Comparison of ENCODE assay signal across 8 cellular contexts in genomic region chr6:136250686-136251008, GRCh38. TPM values are rescaled to one million over a fixed set of nuclear protein-coding genes. Genes with fewer than 3 reads are reported as not detected.
DNase-seq lines count a peak whose midpoint lies in the region; ATAC-seq, FAIRE-seq and TF ChIP-seq lines count a peak whose summit lies in the region.

No MANE protein-coding gene starts in this region.

- TF ChIP-seq RAD21 in HepG2 (CRISPR knock-in tag; IDR thresholded peaks at IDR 0.05) = no peak

- CTCF ChIA-PET in HepG2 (lab: Yijun Ruan, JAX; ENCODE audit: low intra/inter-chr PET ratio, low total read pairs) = no interaction called here

- H3K27ac ChIP-seq in HepG2 (ENCODE audit: extremely low read length, insufficient read depth, low read length) = peak overlapping the region; percentile 57
- H3K27ac ChIP-seq in transverse colon = peak overlapping the region; percentile 49 to 77 (median 62)

- no peak for ATAC-seq in stimulated activated naive CD8-positive, alpha-beta T cell treated with anti-CD3 and anti-CD28 coated beads, Interleukin-15, Interleukin-2, amounts not matched to agents 100 U/mL and 50 U/mL, for 24 hours
- peak; percentile 10 for ATAC-seq in HG03354 (IDR thresholded peaks at IDR 0.05; ENCODE audit: poor library complexity, severe bottlenecking, unreplicated experiment)
- peak; percentile 29 for ATAC-seq in HepG2
- no peak for ATAC-seq in HG03439 (IDR thresholded peaks at IDR 0.05; ENCODE audit: unreplicated experiment)

- no peaks in the 10 kb centered on the region for H3K9me3 Mint-ChIP-seq in stimulated activated naive CD8-positive, alpha-beta T cell treated with anti-CD3 and anti-CD28 coated beads, Interleukin-15, Interleukin-2, amounts not matched to agents 100 ng/mL and 50 ng/mL, for 24 hours

- no peaks in the 10 kb centered on the region for H4K20me1 ChIP-seq in HepG2 (ENCODE audit: insufficient read depth, low read length)

- H3K4me1 ChIP-seq in adipocyte (ENCODE audit: control insufficient read depth, insufficient read depth, low read length) = peaks cover 2% of the 10 kb centered on the region
- peaks cover 19% of the 10 kb centered on the region for H3K4me1 ChIP-seq in HepG2 (ENCODE audit: insufficient read depth, low read length)
- H3K4me1 ChIP-seq in transverse colon = peaks cover 11 to 22% (median 14%) of the 10 kb centered on the region in 4 donors

- intact Hi-C loops in HepG2 (cut with micrococcal nuclease; ENCODE audit: unreplicated experiment) = loop anchor here (1.0 to 2.0 kb wide), 2 partner anchors 40 to 66 kb away; no protein-coding TSS in a partner anchor
- intact Hi-C loops in transverse colon (cut with DNase I; ENCODE audit: low total_unique reads) = no loop called here

- no peak for DNase-seq in stimulated activated naive CD8-positive, alpha-beta T cell treated with anti-CD3 and anti-CD28 coated beads, Interleukin-15, Interleukin-2, amounts not matched to agents 100 U/mL and 50 U/mL, for 24 hours
- no peak for DNase-seq in adipocyte (ENCODE audit: low read depth)
- DNase-seq in HepG2 (ENCODE audit: low spot score) = no peak
- DNase-seq in transverse colon = no peak
- DNase-seq in DMS153 (lab: John Stamatoyannopoulos, UW) = no peak

- BruUV-seq in HepG2 (replicated peaks; lab: Mats Ljungman, UMichigan) = TSS peak; percentile 76

- POLR2A ChIA-PET in HepG2 (lab: Yijun Ruan, JAX) = interaction anchor here (0.8 to 4.8 kb wide), 7 partner anchors 9 to 39 kb away, joined by 3 to 85 read pairs (median 7); partner anchors contain the start of gene BCLAF1

- H3K4me3 Mint-ChIP-seq in stimulated activated naive CD8-positive, alpha-beta T cell treated with anti-CD3 and anti-CD28 coated beads, Interleukin-15, Interleukin-2, amounts not matched to agents 100 ng/mL and 50 ng/mL, for 24 hours = peak overlapping the region; percentile 97

- H3K27me3 ChIP-seq in adipocyte (replicated peaks; ENCODE audit: control insufficient read depth, insufficient read depth, low read length) (no peaks in the 10 kb centered on the region), HepG2 (ENCODE audit: control insufficient read depth in 1 of 2, insufficient read depth in 2 of 2, low read length in 2 of 2) (no peaks in the 10 kb centered on the region; a peak in 1 of 5 replicates), transverse colon (no peaks in the 10 kb centered on the region)

- H3K4me3 ChIP-seq in adipocyte (ENCODE audit: low read length) = peak overlapping the region; percentile 97
- peak overlapping the region; percentile 62 to 96 (median 63) for H3K4me3 ChIP-seq in HepG2 (replicated peaks in 1 of 3; ENCODE audit: insufficient read depth in 1 of 3, low read depth in 2 of 3, low read length in 3 of 3)
- H3K4me3 ChIP-seq in transverse colon = peak overlapping the region; percentile 51 to 65 (median 60)

- H3K36me3 ChIP-seq in adipocyte (ENCODE audit: control insufficient read depth, insufficient read depth, low read length, severe bottlenecking) (peaks cover 6% of the 10 kb centered on the region), HepG2 (replicated peaks in 1 of 2; ENCODE audit: control insufficient read depth in 1 of 2, insufficient read depth in 2 of 2, low read length in 2 of 2) (no peaks in the 10 kb centered on the region), transverse colon (no peaks in the 10 kb centered on the region)

- peak overlapping the region; percentile 10 for H2AFZ ChIP-seq in HepG2 (ENCODE audit: low read length)

- TF ChIP-seq CTCF in HepG2 (CRISPR knock-in tag; IDR thresholded peaks at IDR 0.05) (no peak), transverse colon (IDR thresholded peaks at IDR 0.05) (peak in 1 of 5 experiments; percentile 12)

- TF ChIP-seq EP300 in HepG2 (IDR thresholded peaks at IDR 0.05; ENCODE audit: low read depth in 2 of 2, low read length in 2 of 2) = no peak
- no peak for TF ChIP-seq EP300 in HepG2 (CRISPR knock-in tag; IDR thresholded peaks at IDR 0.05; ENCODE audit: borderline replicate concordance)
- TF ChIP-seq EP300 in transverse colon (IDR thresholded peaks at IDR 0.05; ENCODE audit: low read depth) = no peak

- peak overlapping the region; percentile 91 for H3K27ac Mint-ChIP-seq in stimulated activated naive CD8-positive, alpha-beta T cell treated with anti-CD3 and anti-CD28 coated beads, Interleukin-15, Interleukin-2, amounts not matched to agents 100 ng/mL and 50 ng/mL, for 24 hours

- peak overlapping the region; percentile 86 for H3K9ac ChIP-seq in adipocyte (ENCODE audit: low read length)
- H3K9ac ChIP-seq in HepG2 (ENCODE audit: insufficient read depth, low read depth, low read length) = peak overlapping the region; percentile 72

- peak overlapping the region; percentile 86 for H3K4me2 ChIP-seq in HepG2 (ENCODE audit: low read depth, low read length)

- no peaks in the 10 kb centered on the region for H3K27me3 Mint-ChIP-seq in stimulated activated naive CD8-positive, alpha-beta T cell treated with anti-CD3 and anti-CD28 coated beads, Interleukin-15, Interleukin-2, amounts not matched to agents 100 ng/mL and 50 ng/mL, for 24 hours

- in situ Hi-C loops in HepG2 (cut with HindIII; ENCODE audit: extremely low pct_ligation_motif_present, low pct_unique_long_range_greater_than_20kb) (loop anchor here (5.0 kb wide), 1 partner anchor 37 kb away; the partner anchor contains the start of gene BCLAF1), transverse colon (cut with MboI; ENCODE audit: low pct_ligation_motif_present in 1 of 4, low pct_unique_long_range_greater_than_20kb in 1 of 4, low sequenced_read_pairs in 3 of 4) (no loop called here)

- H3K4me1 Mint-ChIP-seq in stimulated activated naive CD8-positive, alpha-beta T cell treated with anti-CD3 and anti-CD28 coated beads, Interleukin-15, Interleukin-2, amounts not matched to agents 100 ng/mL and 50 ng/mL, for 24 hours (ENCODE audit: low read depth) = peaks cover 43% of the 10 kb centered on the region

- peaks cover 4% of the 10 kb centered on the region for H3K79me2 ChIP-seq in HepG2 (ENCODE audit: insufficient read depth, low read length)

- FAIRE-seq in HepG2 (lab: Jason Lieb, UNC) = no peak

- peaks cover 46% of the 10 kb centered on the region for H3K36me3 Mint-ChIP-seq in stimulated activated naive CD8-positive, alpha-beta T cell treated with anti-CD3 and anti-CD28 coated beads, Interleukin-15, Interleukin-2, amounts not matched to agents 100 ng/mL and 50 ng/mL, for 24 hours (ENCODE audit: low read depth)

- no peaks in the 10 kb centered on the region for H3K9me3 ChIP-seq in adipocyte (ENCODE audit: control insufficient read depth, low read length)
- no peaks in the 10 kb centered on the region for H3K9me3 ChIP-seq in HepG2 (ENCODE audit: low read length)
- H3K9me3 ChIP-seq in transverse colon = no peaks in the 10 kb centered on the region

- 2% methylated on average over 8 of the region's 8 CpGs for WGBS in HepG2 (ENCODE audit: low lambda C conversion rate)
- 5% methylated on average over 8 of the region's 8 CpGs; no CpG with 5 or more reads in 1 of the 2 donors for WGBS in transverse colon (ENCODE audit: low coverage in 1 of 2), 2 donors

- TF ChIP-seq POLR2A in HepG2 (IDR thresholded peaks at IDR 0.05; ENCODE audit: insufficient read depth in 1 of 2, low read depth in 2 of 2, low read length in 2 of 2) (no peak), transverse colon (IDR thresholded peaks at IDR 0.05) (no peak)

RNA-seq across cellular contexts. Expression of gene MTFR2, which starts 0.5 kb away (rescaled TPM):
- 10.7 and 12.5 TPM in 2 replicates for total RNA-seq in HepG2 (2016; rRNA removed; fragmentation: Illumina TruSeq; extraction: Trizol)
- total RNA-seq in HepG2 (2016; cell fraction: cytosol; rRNA removed; fragmentation: Illumina TruSeq; extraction: Trizol; ENCODE audit: low read depth) = 4.1 TPM in 2 replicates
- total RNA-seq in HepG2 (2016; cell fraction: insoluble cytoplasmic fraction; rRNA removed; fragmentation: Illumina TruSeq; extraction: Trizol) = 9.5 and 12.3 TPM in 2 replicates
- total RNA-seq in HepG2 (2016; cell fraction: membrane; rRNA removed; fragmentation: Illumina TruSeq; extraction: Trizol) = 6.1 and 7.8 TPM in 2 replicates
- total RNA-seq in HepG2 (2016; cell fraction: nucleus; rRNA removed; fragmentation: Illumina TruSeq; extraction: Trizol) = 10.1 and 10.9 TPM in 2 replicates
- polyA plus RNA-seq in HepG2 (2011; rRNA removed) = 5.1 and 6.7 TPM in 2 replicates
- 3.7 and 5.7 TPM in 2 replicates for polyA plus RNA-seq in HepG2 (2011; cell fraction: cytosol; rRNA removed)
- 2.8 and 5.0 TPM in 2 replicates for polyA plus RNA-seq in HepG2 (2011; cell fraction: nucleus; rRNA removed)
- 2.0 and 4.5 TPM in 2 replicates for polyA plus RNA-seq in HepG2 (2012)
- 2.5 and 2.9 TPM in 2 replicates for polyA plus RNA-seq in HepG2 (2016; cell fraction: cytosol; fragmentation: Illumina TruSeq; extraction: Trizol; ENCODE audit: low read depth)
- polyA plus RNA-seq in HepG2 (2016; cell fraction: insoluble cytoplasmic fraction; fragmentation: Illumina TruSeq; extraction: Trizol; ENCODE audit: low read depth) = 16.6 and 19.4 TPM in 2 replicates
- polyA plus RNA-seq in HepG2 (2016; cell fraction: membrane; fragmentation: Illumina TruSeq; extraction: Trizol; ENCODE audit: low read depth) = 3.7 and 4.4 TPM in 2 replicates
- polyA plus RNA-seq in HepG2 (2016; cell fraction: nucleus; fragmentation: Illumina TruSeq; extraction: Trizol; ENCODE audit: insufficient read depth, low read depth) = 14.9 and 16.4 TPM in 2 replicates
- 4.5 and 22.8 TPM in 2 replicates for polyA minus RNA-seq in HepG2 (2011; rRNA and poly(A)+ RNA removed; ENCODE audit: low replicate concordance)
- 1.5 and 2.5 TPM in 2 replicates for polyA minus RNA-seq in HepG2 (2011; cell fraction: cytosol; rRNA and poly(A)+ RNA removed)
- polyA minus RNA-seq in HepG2 (2011; cell fraction: nucleus; rRNA and poly(A)+ RNA removed) = 8.3 and 13.4 TPM in 2 replicates
- total RNA-seq in transverse colon = 1 to 10 TPM in 2 of 4 donors, under 1 TPM in 1, not detected in 1; 0.68 to 5.8 (median 1.4) TPM

RNA-seq across cellular contexts. Expression of gene BCLAF1, which starts 39.0 kb away (rescaled TPM):
- total RNA-seq in HepG2 (2016; rRNA removed; fragmentation: Illumina TruSeq; extraction: Trizol) (292 and 439 TPM in 2 replicates), transverse colon (100 to 1,000 TPM in 3 of 4 donors, 10 to 100 TPM in 1; 88.7 to 495 (median 174) TPM)
- total RNA-seq in HepG2 (2016; cell fraction: cytosol; rRNA removed; fragmentation: Illumina TruSeq; extraction: Trizol; ENCODE audit: low read depth) = 20.2 and 21.8 TPM in 2 replicates
- total RNA-seq in HepG2 (2016; cell fraction: insoluble cytoplasmic fraction; rRNA removed; fragmentation: Illumina TruSeq; extraction: Trizol) = 277 and 462 TPM in 2 replicates
- total RNA-seq in HepG2 (2016; cell fraction: membrane; rRNA removed; fragmentation: Illumina TruSeq; extraction: Trizol) = 30.3 and 37.3 TPM in 2 replicates
- total RNA-seq in HepG2 (2016; cell fraction: nucleus; rRNA removed; fragmentation: Illumina TruSeq; extraction: Trizol) = 318 and 332 TPM in 2 replicates
- polyA plus RNA-seq in HepG2 (2011; rRNA removed) = 40.4 and 55.3 TPM in 2 replicates
- 15.1 and 21.6 TPM in 2 replicates for polyA plus RNA-seq in HepG2 (2011; cell fraction: cytosol; rRNA removed)
- 55.9 and 61.4 TPM in 2 replicates for polyA plus RNA-seq in HepG2 (2011; cell fraction: nucleus; rRNA removed)
- 46.3 and 82.3 TPM in 2 replicates for polyA plus RNA-seq in HepG2 (2012)
- 3.5 and 3.6 TPM in 2 replicates for polyA plus RNA-seq in HepG2 (2016; cell fraction: cytosol; fragmentation: Illumina TruSeq; extraction: Trizol; ENCODE audit: low read depth)
- 251 and 266 TPM in 2 replicates for polyA plus RNA-seq in HepG2 (2016; cell fraction: insoluble cytoplasmic fraction; fragmentation: Illumina TruSeq; extraction: Trizol; ENCODE audit: low read depth)
- polyA plus RNA-seq in HepG2 (2016; cell fraction: membrane; fragmentation: Illumina TruSeq; extraction: Trizol; ENCODE audit: low read depth) = 7.1 and 11.2 TPM in 2 replicates
- polyA plus RNA-seq in HepG2 (2016; cell fraction: nucleus; fragmentation: Illumina TruSeq; extraction: Trizol; ENCODE audit: insufficient read depth, low read depth) = 153 and 159 TPM in 2 replicates
- 71.2 and 104 TPM in 2 replicates for polyA minus RNA-seq in HepG2 (2011; rRNA and poly(A)+ RNA removed; ENCODE audit: low replicate concordance)
- 64.1 and 70.1 TPM in 2 replicates for polyA minus RNA-seq in HepG2 (2011; cell fraction: cytosol; rRNA and poly(A)+ RNA removed)
- polyA minus RNA-seq in HepG2 (2011; cell fraction: nucleus; rRNA and poly(A)+ RNA removed) = 566 and 662 TPM in 2 replicates

Comparison
In these comparisons a context has a peak if more than half of its experiments do, and no peak if none do; other contexts are left out.
1. ATAC-seq: peak in HG03354 (single experiment) and HepG2 (single experiment); none in stimulated activated naive CD8-positive, alpha-beta T cell treated with anti-CD3 and anti-CD28 coated beads, Interleukin-15, Interleukin-2, amounts not matched to agents 100 U/mL and 50 U/mL, for 24 hours (single experiment) and HG03439 (single experiment).
2. Peak in every context shown above with its lines, with median percentiles within 50 percentile points of each other: H3K4me3 ChIP-seq.